1 cellular context compared by ENCODE assay signal in the genomic region with DNA sequence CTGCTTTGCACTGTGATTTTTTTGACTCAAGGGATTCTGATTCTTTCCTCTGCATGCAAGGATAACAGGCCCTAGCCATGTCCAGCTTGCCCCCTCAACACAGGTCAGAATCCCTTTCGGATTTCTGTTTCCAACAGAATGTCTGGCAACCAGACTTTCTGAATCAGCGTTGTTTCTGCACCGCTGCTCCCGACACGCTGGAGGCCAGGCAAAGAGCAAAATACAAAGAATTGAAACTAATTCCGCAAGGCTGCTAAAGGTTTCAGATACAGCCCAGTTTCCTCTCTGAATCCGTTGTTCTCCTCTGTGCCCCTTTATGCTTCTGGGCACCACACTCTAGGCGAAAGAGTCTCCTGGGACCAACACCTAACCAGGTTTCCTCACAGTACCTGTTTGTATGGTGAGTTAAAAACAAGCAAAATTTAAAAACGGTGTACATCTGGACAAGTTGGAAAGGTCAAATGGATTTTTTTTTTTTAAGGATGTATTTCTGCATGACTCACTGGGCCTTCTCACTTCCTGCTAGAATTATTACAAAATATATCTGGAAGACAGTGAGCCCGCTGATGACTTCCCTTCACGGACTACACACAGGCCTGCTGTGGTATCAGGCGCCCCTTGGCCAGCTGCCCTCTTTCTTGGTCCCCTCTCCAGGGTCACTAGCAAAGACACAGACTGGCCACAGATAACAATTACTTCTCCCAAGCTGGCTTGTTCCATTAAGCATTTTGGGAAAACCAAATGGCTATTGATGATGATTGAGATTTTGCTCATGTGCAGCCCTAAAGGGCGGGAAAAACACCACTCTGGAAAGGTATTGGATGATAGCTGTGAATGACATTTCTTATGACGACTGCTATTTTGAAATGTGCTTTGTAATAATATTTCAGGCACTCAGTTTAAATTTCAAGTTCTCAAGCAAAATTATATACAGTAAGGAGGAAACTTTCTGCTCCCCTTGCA.
TF ChIP-seq lines count a peak whose summit lies in the region.

No MANE protein-coding gene starts in this region.

TF ChIP-seq in IMR-90, 13 proteins besides CTCF, POLR2A, EP300 and RAD21 (continued from another document):
- TF ChIP-seq, protein P1, sequence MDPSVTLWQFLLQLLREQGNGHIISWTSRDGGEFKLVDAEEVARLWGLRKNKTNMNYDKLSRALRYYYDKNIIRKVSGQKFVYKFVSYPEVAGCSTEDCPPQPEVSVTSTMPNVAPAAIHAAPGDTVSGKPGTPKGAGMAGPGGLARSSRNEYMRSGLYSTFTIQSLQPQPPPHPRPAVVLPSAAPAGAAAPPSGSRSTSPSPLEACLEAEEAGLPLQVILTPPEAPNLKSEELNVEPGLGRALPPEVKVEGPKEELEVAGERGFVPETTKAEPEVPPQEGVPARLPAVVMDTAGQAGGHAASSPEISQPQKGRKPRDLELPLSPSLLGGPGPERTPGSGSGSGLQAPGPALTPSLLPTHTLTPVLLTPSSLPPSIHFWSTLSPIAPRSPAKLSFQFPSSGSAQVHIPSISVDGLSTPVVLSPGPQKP (IDR thresholded peaks at IDR 0.05; ENCODE audit: borderline replicate concordance, low read depth, low read length), result no peak
- TF ChIP-seq FOS (IDR thresholded peaks at IDR 0.05; ENCODE audit: low read depth, low read length) (peak; percentile 48; the same call in 1 of the 2 replicates), MAZ (IDR thresholded peaks at IDR 0.05; ENCODE audit: borderline replicate concordance, low read depth, low read length) (no peak)
